8 cellular contexts compared by ENCODE assay signal in the genomic region with DNA sequence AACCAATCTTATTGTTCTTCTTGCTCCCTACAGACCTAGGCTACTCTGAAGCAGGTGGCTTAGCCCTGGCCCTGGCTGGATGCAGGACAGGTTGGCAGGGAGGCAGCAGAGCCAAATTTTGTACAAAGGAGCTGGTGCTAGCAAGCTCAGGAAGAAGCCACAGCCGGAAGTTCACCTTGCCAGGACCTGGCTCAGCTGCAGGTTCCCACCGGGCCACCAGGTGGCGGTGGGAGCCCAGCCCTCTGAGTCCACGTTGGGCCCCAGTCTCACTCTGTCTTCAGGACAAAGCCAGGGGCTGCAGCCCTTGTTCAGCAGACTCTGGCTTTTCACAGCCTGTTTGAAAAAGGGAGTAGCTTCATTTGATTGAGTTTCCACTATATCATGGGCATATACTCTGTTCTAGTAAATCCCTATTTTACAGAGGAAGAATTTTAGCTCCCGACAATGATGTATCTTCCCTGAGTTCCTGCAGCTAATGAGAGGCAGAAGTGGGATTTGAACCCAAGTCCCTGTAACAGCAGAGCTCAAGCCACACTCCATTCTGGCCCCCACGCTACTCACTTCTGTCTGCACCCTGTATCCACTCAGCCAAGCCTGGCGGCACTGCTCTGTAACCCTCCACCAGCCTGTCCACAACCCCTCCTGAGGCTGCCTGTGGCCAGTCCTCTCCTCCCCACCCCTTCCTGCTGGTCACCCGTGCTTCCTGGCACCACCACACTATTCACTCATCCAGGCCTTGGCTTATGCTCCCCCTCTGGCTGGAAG. TPM values are rescaled to one million over a fixed set of nuclear protein-coding genes. Genes with fewer than 3 reads are reported as not detected.
DNase-seq lines count a peak whose midpoint lies in the region; ATAC-seq, FAIRE-seq and TF ChIP-seq lines count a peak whose summit lies in the region.

No MANE protein-coding gene starts in this region.

- no peak overlapping the region for H3K4me3 ChIP-seq in lower lobe of right lung

- H3K27ac ChIP-seq in lower lobe of right lung: peak overlapping the region; percentile 61

- peak overlapping the region; percentile 90 for H3K27ac Mint-ChIP-seq in activated CD8-positive, alpha-beta T cell treated with anti-CD3 and anti-CD28 coated beads for 36 hours

- peaks cover 37% of the 10 kb centered on the region for H3K4me1 ChIP-seq in lower lobe of right lung

- no peaks in the 10 kb centered on the region for H3K9me3 Mint-ChIP-seq in activated CD8-positive, alpha-beta T cell treated with anti-CD3 and anti-CD28 coated beads for 36 hours

- POLR2A ChIA-PET in activated CD8-positive, alpha-beta T cell treated with anti-CD3 and anti-CD28 coated beads for 36 hours (lab: Charles Lee): interaction anchor here (0.7 to 4.6 kb wide), 11 partner anchors 12 to 93 kb away, joined by 3 to 59 read pairs (median 4); partner anchors contain the start of genes CPSF7, CYB561A3, SDHAF2 and TMEM138

- intact Hi-C loops in activated CD8-positive, alpha-beta T cell treated with anti-CD3 and anti-CD28 coated beads for 36 hours (cut with micrococcal nuclease): loop anchor here (1.0 kb wide), 1 partner anchor 49 kb away; no protein-coding TSS in a partner anchor
- intact Hi-C loops in lower lobe of right lung (cut with DNase I): loop anchor here (10.0 kb wide), 1 partner anchor 58 kb away; the partner anchor contains the start of gene TMEM216

- H3K27me3 ChIP-seq in lower lobe of right lung (ENCODE audit: low read depth): no peaks in the 10 kb centered on the region

- TF ChIP-seq CTCF in activated CD8-positive, alpha-beta T cell treated with anti-CD3 and anti-CD28 coated beads for 36 hours (IDR thresholded peaks at IDR 0.05): peak; percentile 96
- peak; percentile 97 for TF ChIP-seq CTCF in lower lobe of right lung (IDR thresholded peaks at IDR 0.05)

- H3K27me3 Mint-ChIP-seq in activated CD8-positive, alpha-beta T cell treated with anti-CD3 and anti-CD28 coated beads for 36 hours: no peaks in the 10 kb centered on the region

- no peaks in the 10 kb centered on the region for H3K36me3 ChIP-seq in lower lobe of right lung

- DNase-seq in AML-193 (lab: John Stamatoyannopoulos, UW): peak; percentile 61 to 65
- DNase-seq in GM19239 (ENCODE audit: insufficient read length, low spot score): peak; percentile 95
- peak; percentile 97 for DNase-seq in HT-29 (ENCODE audit: low spot score)
- DNase-seq in NCI-H82 (lab: John Stamatoyannopoulos, UW): peak; percentile 88
- peak; percentile 87 for DNase-seq in activated CD8-positive, alpha-beta T cell treated with anti-CD3 and anti-CD28 coated beads for 36 hours
- peak; percentile 88 for DNase-seq in ecto neural progenitor cell (ENCODE audit: low spot score)
- DNase-seq in lower lobe of right lung: peak; percentile 86
- peak; percentile 67 to 73 (median 67) for DNase-seq in stimulated activated CD4-positive, alpha-beta T cell treated with anti-CD3 and anti-CD28 coated beads, TNF-alpha, amount 100 ng/mL, for 48 hours (ENCODE audit: low read depth in 3 of 3)

- peak; percentile 74 for FAIRE-seq in GM19239 (lab: Jason Lieb, UNC)

- ATAC-seq in activated CD8-positive, alpha-beta T cell treated with anti-CD3 and anti-CD28 coated beads for 36 hours: peak; percentile 70
- ATAC-seq in lower lobe of right lung: peak; percentile 75 to 79

- no peaks in the 10 kb centered on the region for H3K9me3 ChIP-seq in lower lobe of right lung

- H3K4me1 Mint-ChIP-seq in activated CD8-positive, alpha-beta T cell treated with anti-CD3 and anti-CD28 coated beads for 36 hours (ENCODE audit: low read depth): peaks cover 37% of the 10 kb centered on the region

- no peak overlapping the region for H3K4me3 Mint-ChIP-seq in activated CD8-positive, alpha-beta T cell treated with anti-CD3 and anti-CD28 coated beads for 36 hours

- peaks cover 25% of the 10 kb centered on the region for H3K36me3 Mint-ChIP-seq in activated CD8-positive, alpha-beta T cell treated with anti-CD3 and anti-CD28 coated beads for 36 hours (ENCODE audit: low read depth)

- CTCF ChIA-PET in activated CD8-positive, alpha-beta T cell treated with anti-CD3 and anti-CD28 coated beads for 36 hours (lab: Charles Lee): interaction anchor here (0.7 to 10.4 kb wide), 50 partner anchors 9 to 498 kb away, joined by 3 to 313 read pairs (median 5); partner anchors contain the start of genes CPSF7, CYB561A3, SDHAF2 and TMEM109

RNA-seq across cellular contexts. Expression of gene TKFC, which starts 3.3 kb away (rescaled TPM):
- total RNA-seq in HT-29 (2014; rRNA removed; shearing (Covaris generic)): 80.4 and 94.2 TPM in 2 replicates
- total RNA-seq in activated CD8-positive, alpha-beta T cell treated with anti-CD3 and anti-CD28 coated beads for 36 hours: 10 to 100 TPM; 79.1 to 86.3 TPM
- 35.0 TPM for total RNA-seq in lower lobe of right lung

RNA-seq across cellular contexts. Expression of gene DDB1, which starts 3.4 kb away (rescaled TPM):
- total RNA-seq in HT-29 (2014; rRNA removed; shearing (Covaris generic)): 262 and 321 TPM in 2 replicates
- total RNA-seq in activated CD8-positive, alpha-beta T cell treated with anti-CD3 and anti-CD28 coated beads for 36 hours: 100 to 1,000 TPM; 269 to 270 TPM
- total RNA-seq in lower lobe of right lung: 122 TPM

RNA-seq across cellular contexts. Expression of gene CYB561A3, which starts 25.3 kb away (rescaled TPM):
- 70.5 and 80.2 TPM in 2 replicates for total RNA-seq in HT-29 (2014; rRNA removed; shearing (Covaris generic))
- total RNA-seq in activated CD8-positive, alpha-beta T cell treated with anti-CD3 and anti-CD28 coated beads for 36 hours: 10 to 100 TPM; 32.4 to 33.5 TPM
- 47.2 TPM for total RNA-seq in lower lobe of right lung

RNA-seq across cellular contexts. Expression of gene TMEM138, which starts 25.8 kb away (rescaled TPM):
- total RNA-seq in HT-29 (2014; rRNA removed; shearing (Covaris generic)): 18.4 and 27.8 TPM in 2 replicates
- 10 to 100 TPM; 38.6 to 47.0 TPM for total RNA-seq in activated CD8-positive, alpha-beta T cell treated with anti-CD3 and anti-CD28 coated beads for 36 hours
- 38.9 TPM for total RNA-seq in lower lobe of right lung

RNA-seq across cellular contexts. Expression of gene VWCE, which starts 41.2 kb away (rescaled TPM):
- total RNA-seq in HT-29 (2014; rRNA removed; shearing (Covaris generic)): not detected in 2 replicates
- total RNA-seq in activated CD8-positive, alpha-beta T cell treated with anti-CD3 and anti-CD28 coated beads for 36 hours: 10 to 100 TPM; 23.3 to 25.8 TPM
- 1.2 TPM for total RNA-seq in lower lobe of right lung
